In genomic region chr1:1574721-1575537, GRCh38 we compare ENCODE assay signal across 8 cellular contexts. TPM values are rescaled to one million over a fixed set of nuclear protein-coding genes. Genes with fewer than 3 reads are reported as not detected.
A peak's percentile ranks its signal among the peaks of the same experiment; 100 is the strongest.
DNase-seq lines count a peak whose midpoint lies in the region; ATAC-seq and TF ChIP-seq lines count a peak whose summit lies in the region.

Gene SSU72, minus strand, starts transcription at chr1:1574863. Its CDS starts 306 bp downstream, at chr1:1574557.

- peak within 1 kb of the TSS; percentile 100 for H3K27ac Mint-ChIP-seq in central memory CD8-positive, alpha-beta T cell (ENCODE audit: low read depth)

- H3K36me3 Mint-ChIP-seq in central memory CD8-positive, alpha-beta T cell (ENCODE audit: insufficient read depth) = peaks cover 38% of the 10 kb centered on the region

- H3K4me1 Mint-ChIP-seq in central memory CD8-positive, alpha-beta T cell = peaks cover 26% of the 10 kb centered on the region

- no peak for TF ChIP-seq CTCF in kidney epithelial cell (IDR thresholded peaks at IDR 0.05; ENCODE audit: insufficient read depth, low read length, poor library complexity, severe bottlenecking)

- ATAC-seq in GM18909 (IDR thresholded peaks at IDR 0.05; ENCODE audit: poor library complexity, unreplicated experiment) (peak; percentile 74), HG03159 (IDR thresholded peaks at IDR 0.05; ENCODE audit: unreplicated experiment) (peak; percentile 88)
- ATAC-seq in activated CD4-positive, CD25-positive, alpha-beta regulatory T cell treated with anti-CD3 and anti-CD28 coated beads, Interleukin-2, amount 50 U/mL, for 24 hours = peak; percentile 90 to 91
- ATAC-seq in central memory CD8-positive, alpha-beta T cell (replicated peaks; ENCODE audit: extremely low read depth, poor library complexity, severe bottlenecking) = peak; percentile 85

- H3K4me3 ChIP-seq in kidney epithelial cell (ENCODE audit: low read depth, low read length) = peak within 1 kb of the TSS; percentile 99

- H3K27me3 ChIP-seq in kidney epithelial cell (ENCODE audit: control insufficient read depth, insufficient read depth, low read length) = peaks cover 12% of the 10 kb centered on the region

- H3K36me3 ChIP-seq in kidney epithelial cell (ENCODE audit: control insufficient read depth, insufficient read depth, low read length) = no peaks in the 10 kb centered on the region

- H3K27me3 Mint-ChIP-seq in central memory CD8-positive, alpha-beta T cell = no peaks in the 10 kb centered on the region

- peak within 1 kb of the TSS; percentile 98 for H3K4me3 Mint-ChIP-seq in central memory CD8-positive, alpha-beta T cell

- no peaks in the 10 kb centered on the region for H3K9me3 Mint-ChIP-seq in central memory CD8-positive, alpha-beta T cell

- DNase-seq in AG08395 (ENCODE audit: low spot score) (peak; percentile 95), NCI-H345 treated with DMSO at 0.1 percent for 48 hours (lab: John Stamatoyannopoulos, UW; ENCODE audit: unreplicated experiment) (peak; percentile 78), kidney epithelial cell (ENCODE audit: low read depth) (peak; percentile 50)
- peak; percentile 84 to 90 for DNase-seq in central memory CD8-positive, alpha-beta T cell (ENCODE audit: low spot score in 2 of 2)
- DNase-seq in stimulated activated CD4-positive, alpha-beta T cell treated with anti-CD3 and anti-CD28 coated beads, Interleukin-15, amount 100 ng/mL, for 24 hours = peak; percentile 95

RNA-seq across cellular contexts. Expression of gene SSU72, which starts in this region (rescaled TPM):
- total RNA-seq in kidney epithelial cell = 69.0 and 87.3 TPM in 2 replicates

Comparison
In these comparisons a context has a peak if more than half of its experiments do, and no peak if none do; other contexts are left out.
1. Peak in every context shown above with its lines: DNase-seq, ATAC-seq and H3K4me3 ChIP-seq.